ENCODE assay signal across 26 cellular contexts in genomic region chr12:121135320-121135719, GRCh38. TPM values are rescaled to one million over a fixed set of nuclear protein-coding genes. Genes with fewer than 3 reads are reported as not detected.
"Had no signal": no experiment of that assay in that cellular context is flagged by ENCODE, and none has a peak within 500 bp of the region (broad histone marks: within the 10 kb centered on the region; RNA-seq: fewer than 3 reads in every experiment).

No MANE protein-coding gene starts in this region.

- H3K27me3 Mint-ChIP-seq: stimulated activated naive B cell treated with anti-CD40 and anti-IgM and Interleukin-4, amounts not matched to agents 10 μg/mL and 1 μg/mL and 100 μg/mL, for 72 hours; stimulated activated naive CD8-positive, alpha-beta T cell treated with anti-CD3 and anti-CD28 coated beads, Interleukin-15, Interleukin-2, amounts not matched to agents 100 ng/mL and 50 ng/mL, for 24 hours had no signal

- ATAC-seq: psoas muscle; right cardiac atrium; right lobe of liver; stimulated activated effector memory CD8-positive, alpha-beta T cell treated with anti-CD3 and anti-CD28 coated beads, Interleukin-12 subunit alpha, Interleukin-12 subunit beta, amount 100 ng/mL, for 72 hours; stimulated activated naive B cell treated with anti-CD40 and anti-IgM and Interleukin-4, amounts not matched to agents 10 μg/mL and 1 μg/mL and 100 μg/mL, for 72 hours had no signal

- H3K27me3 ChIP-seq: neural progenitor cell, ovary, right lobe of liver, sigmoid colon, stomach, thyroid gland, tibial nerve, upper lobe of left lung, vagina had no signal

- H3K27ac Mint-ChIP-seq: nephron, neural progenitor cell, progenitor cell of endocrine pancreas had no signal

- H3K9me3 Mint-ChIP-seq: neural progenitor cell; stimulated activated effector memory CD8-positive, alpha-beta T cell treated with anti-CD3 and anti-CD28 coated beads, Interleukin-12 subunit alpha, Interleukin-12 subunit beta, amount 100 ng/mL, for 72 hours; stimulated activated naive CD8-positive, alpha-beta T cell treated with anti-CD3 and anti-CD28 coated beads, Interleukin-15, Interleukin-2, amounts not matched to agents 100 ng/mL and 50 ng/mL, for 24 hours had no signal

- H3K4me3 Mint-ChIP-seq: nephron, neural progenitor cell had no signal

- H3K4me3 ChIP-seq: neural progenitor cell, ovary, psoas muscle, right lobe of liver, sigmoid colon, stomach, thoracic aorta, thyroid gland, tibial nerve, vagina had no signal

- H3K27ac ChIP-seq: neural progenitor cell, ovary, parathyroid adenoma, psoas muscle, right lobe of liver, sigmoid colon, stomach, thoracic aorta, thyroid gland, vagina had no signal

- DNase-seq: occipital lobe; ovary; posterior cingulate gyrus; psoas muscle; right cardiac atrium; right lobe of liver; sigmoid colon; small intestine; stimulated activated CD4-positive, alpha-beta T cell treated with anti-CD3 and anti-CD28 coated beads, Interleukin-15, amount 100 ng/mL, for 24 hours; stimulated activated CD4-positive, alpha-beta T cell treated with anti-CD3 and anti-CD28 coated beads, Interleukin-2, amount 100 ng/mL, for 24 hours; stimulated activated CD4-positive, alpha-beta T cell treated with anti-CD3 and anti-CD28 coated beads, Interleukin-2, amount 100 ng/mL, for 48 hours; stimulated activated CD4-positive, alpha-beta T cell treated with anti-CD3 and anti-CD28 coated beads, Interleukin-4, amount 100 ng/mL, for 24 hours; stimulated activated naive B cell treated with anti-CD40 and anti-IgM and Interleukin-4, amounts not matched to agents 10 μg/mL and 1 μg/mL and 100 μg/mL, for 72 hours; stimulated activated naive CD4-positive, alpha-beta T cell treated with Interleukin-2 at 50 U/mL for 16 hours; stomach; thyroid gland; upper lobe of left lung had no signal

- H3K36me3 Mint-ChIP-seq: neural progenitor cell; stimulated activated effector memory CD8-positive, alpha-beta T cell treated with anti-CD3 and anti-CD28 coated beads, Interleukin-12 subunit alpha, Interleukin-12 subunit beta, amount 100 ng/mL, for 72 hours had no signal

RNA-seq across cellular contexts. Expression of gene P2RX7, which starts 2.6 kb away (rescaled TPM):
- total RNA-seq: progenitor cell of endocrine pancreas had no signal
